In genomic region chr3:152305075-152305474, GRCh38 we compare ENCODE assay signal across 12 cellular contexts. TPM values are rescaled to one million over a fixed set of nuclear protein-coding genes. Genes with fewer than 3 reads are reported as not detected.
DNase-seq lines count a peak whose midpoint lies in the region; ATAC-seq, FAIRE-seq and TF ChIP-seq lines count a peak whose summit lies in the region.
"Had no signal": no experiment of that assay in that cellular context is flagged by ENCODE, and none has a peak within 500 bp of the region (broad histone marks: within the 10 kb centered on the region; RNA-seq: fewer than 3 reads in every experiment).

No MANE protein-coding gene starts in this region.

- H3K4me1 ChIP-seq in HepG2 (ENCODE audit: insufficient read depth, low read length) (peaks cover 90% of the 10 kb centered on the region), right lobe of liver (peaks cover 0 to 65% (median 20%) of the 10 kb centered on the region in 4 donors), vagina (peaks cover 99% of the 10 kb centered on the region)
- H3K4me1 ChIP-seq in effector memory CD4-positive, alpha-beta T cell (ENCODE audit: control insufficient read depth, insufficient read depth, low read length, poor library complexity, severe bottlenecking): peaks cover 67% of the 10 kb centered on the region

- peaks cover 68% of the 10 kb centered on the region for H3K4me1 Mint-ChIP-seq in activated T-helper 2 cell treated with anti-CD3 and anti-CD28 coated beads, Interferon-gamma antibody, Interleukin-2, Interleukin-4, amounts not matched to agents 10 μg/mL and 5 μg/mL and 100 μg/mL, durations not matched to agents 14 hours and 24 hours and 36 hours (ENCODE audit: low read depth)
- peaks cover 49% of the 10 kb centered on the region for H3K4me1 Mint-ChIP-seq in memory B cell

- H3K36me3 ChIP-seq in HepG2 (replicated peaks in 1 of 2; ENCODE audit: control insufficient read depth in 1 of 2, insufficient read depth in 2 of 2, low read length in 2 of 2): peaks cover under 1 to 1% of the 10 kb centered on the region in 2 experiments; a peak in 1 of 5 replicates
- no peaks in the 10 kb centered on the region for H3K36me3 ChIP-seq in right lobe of liver
- H3K36me3 ChIP-seq in vagina: no peaks in the 10 kb centered on the region
- H3K36me3 ChIP-seq in effector memory CD4-positive, alpha-beta T cell (ENCODE audit: control insufficient read depth, insufficient read depth, low read length): peaks cover 10% of the 10 kb centered on the region
- peaks cover 82% of the 10 kb centered on the region for H3K36me3 ChIP-seq in MG63
- H3K36me3 ChIP-seq: adrenal gland, BE2C had no signal

- POLR2A ChIA-PET in HepG2 (lab: Yijun Ruan, JAX): no interaction called here

- WGBS in HepG2 (ENCODE audit: low lambda C conversion rate): 85% methylated on average over 2 of the region's 2 CpGs
- 42% methylated on average over 2 of the region's 2 CpGs for WGBS in right lobe of liver (ENCODE audit: insufficient coverage, low coverage, low lambda C conversion rate, missing lambda C conversion rate)

- intact Hi-C loops in HepG2 (cut with micrococcal nuclease; ENCODE audit: unreplicated experiment): loop anchor here (10.0 kb wide), 1 partner anchor 140 kb away; no protein-coding TSS in a partner anchor
- intact Hi-C loops in right lobe of liver (cut with DNase I): no loop called here
- intact Hi-C loops in activated T-helper 2 cell treated with anti-CD3 and anti-CD28 coated beads, Interferon-gamma antibody, Interleukin-2, Interleukin-4, amounts not matched to agents 10 μg/mL and 5 μg/mL and 100 μg/mL, durations not matched to agents 14 hours and 24 hours and 36 hours (cut with micrococcal nuclease): no loop called here
- intact Hi-C loops in vagina (cut with DNase I): no loop called here

- TF ChIP-seq RAD21 in HepG2 (CRISPR knock-in tag; IDR thresholded peaks at IDR 0.05): no peak

- H3K27me3 Mint-ChIP-seq in activated T-helper 2 cell treated with anti-CD3 and anti-CD28 coated beads, Interferon-gamma antibody, Interleukin-2, Interleukin-4, amounts not matched to agents 10 μg/mL and 5 μg/mL and 100 μg/mL, durations not matched to agents 14 hours and 24 hours and 36 hours (ENCODE audit: low read depth): no peaks in the 10 kb centered on the region
- H3K27me3 Mint-ChIP-seq in memory B cell: no peaks in the 10 kb centered on the region

- peaks cover 49% of the 10 kb centered on the region for H3K36me3 Mint-ChIP-seq in activated T-helper 2 cell treated with anti-CD3 and anti-CD28 coated beads, Interferon-gamma antibody, Interleukin-2, Interleukin-4, amounts not matched to agents 10 μg/mL and 5 μg/mL and 100 μg/mL, durations not matched to agents 14 hours and 24 hours and 36 hours (ENCODE audit: low read depth)
- peaks cover 9% of the 10 kb centered on the region for H3K36me3 Mint-ChIP-seq in memory B cell

- BruUV-seq in HepG2 (replicated peaks; lab: Mats Ljungman, UMichigan): no TSS peak

- H3K9me3 Mint-ChIP-seq in activated T-helper 2 cell treated with anti-CD3 and anti-CD28 coated beads, Interferon-gamma antibody, Interleukin-2, Interleukin-4, amounts not matched to agents 10 μg/mL and 5 μg/mL and 100 μg/mL, durations not matched to agents 14 hours and 24 hours and 36 hours: no peaks in the 10 kb centered on the region
- H3K9me3 Mint-ChIP-seq in memory B cell: no peaks in the 10 kb centered on the region

- H3K27ac Mint-ChIP-seq in activated T-helper 2 cell treated with anti-CD3 and anti-CD28 coated beads, Interferon-gamma antibody, Interleukin-2, Interleukin-4, amounts not matched to agents 10 μg/mL and 5 μg/mL and 100 μg/mL, durations not matched to agents 14 hours and 24 hours and 36 hours: peak overlapping the region; percentile 16
- peak overlapping the region; percentile 88 for H3K27ac Mint-ChIP-seq in memory B cell

- no peak overlapping the region for H3K4me3 Mint-ChIP-seq in activated T-helper 2 cell treated with anti-CD3 and anti-CD28 coated beads, Interferon-gamma antibody, Interleukin-2, Interleukin-4, amounts not matched to agents 10 μg/mL and 5 μg/mL and 100 μg/mL, durations not matched to agents 14 hours and 24 hours and 36 hours (ENCODE audit: low read depth)
- H3K4me3 Mint-ChIP-seq in memory B cell: no peak overlapping the region

- TF ChIP-seq POLR2A in HepG2 (IDR thresholded peaks at IDR 0.05; ENCODE audit: insufficient read depth in 1 of 2, low read depth in 2 of 2, low read length in 2 of 2) (no peak), right lobe of liver (IDR thresholded peaks at IDR 0.05) (no peak), vagina (IDR thresholded peaks at IDR 0.05) (no peak)

- H3K27me3 ChIP-seq in HepG2 (ENCODE audit: control insufficient read depth in 1 of 2, insufficient read depth in 2 of 2, low read length in 2 of 2): no peaks in the 10 kb centered on the region
- no peaks in the 10 kb centered on the region for H3K27me3 ChIP-seq in right lobe of liver
- H3K27me3 ChIP-seq in vagina: no peaks in the 10 kb centered on the region
- no peaks in the 10 kb centered on the region for H3K27me3 ChIP-seq in effector memory CD4-positive, alpha-beta T cell (replicated peaks; ENCODE audit: control insufficient read depth, insufficient read depth, low read length, poor library complexity, severe bottlenecking)
- no peaks in the 10 kb centered on the region for H3K27me3 ChIP-seq in MG63
- H3K27me3 ChIP-seq: adrenal gland, BE2C had no signal

- no peak for FAIRE-seq in HepG2 (lab: Jason Lieb, UNC)

- in situ Hi-C loops in HepG2 (cut with HindIII; ENCODE audit: extremely low pct_ligation_motif_present, low pct_unique_long_range_greater_than_20kb): no loop called here

- ATAC-seq in HepG2 (no peak), right lobe of liver (no peak), memory B cell (ENCODE audit: low read depth) (no peak)

- TF ChIP-seq CTCF in HepG2 (CRISPR knock-in tag; IDR thresholded peaks at IDR 0.05) (no peak), right lobe of liver (IDR thresholded peaks at IDR 0.05) (no peak), vagina (IDR thresholded peaks at IDR 0.05) (no peak)

- H3K79me2 ChIP-seq in HepG2 (ENCODE audit: insufficient read depth, low read length): peaks cover 85% of the 10 kb centered on the region

- H3K27ac ChIP-seq in HepG2 (ENCODE audit: extremely low read length, insufficient read depth, low read length): peak overlapping the region; percentile 19
- H3K27ac ChIP-seq in right lobe of liver: peak overlapping the region in 1 of 3 donors; percentile 89
- H3K27ac ChIP-seq in vagina: peak overlapping the region; percentile 64
- no peak overlapping the region for H3K27ac ChIP-seq in effector memory CD4-positive, alpha-beta T cell (ENCODE audit: insufficient read depth, low read length, poor library complexity, severe bottlenecking)
- H3K27ac ChIP-seq: adrenal gland had no signal

- H3K4me3 ChIP-seq in HepG2 (replicated peaks in 1 of 3; ENCODE audit: insufficient read depth in 1 of 3, low read depth in 2 of 3, low read length in 3 of 3): no peak overlapping the region
- H3K4me3 ChIP-seq in right lobe of liver: no peak overlapping the region
- H3K4me3 ChIP-seq in vagina: no peak overlapping the region
- no peak overlapping the region for H3K4me3 ChIP-seq in effector memory CD4-positive, alpha-beta T cell (ENCODE audit: insufficient read depth, low read depth, low read length, poor library complexity, severe bottlenecking)
- no peak overlapping the region for H3K4me3 ChIP-seq in MG63
- H3K4me3 ChIP-seq: adrenal gland had no signal

- no peak for DNase-seq in HepG2 (ENCODE audit: low spot score)
- DNase-seq in right lobe of liver: no peak
- no peak for DNase-seq in activated T-helper 2 cell treated with anti-CD3 and anti-CD28 coated beads, Interferon-gamma antibody, Interleukin-2, Interleukin-4, amounts not matched to agents 10 μg/mL and 5 μg/mL and 100 μg/mL, durations not matched to agents 14 hours and 24 hours and 36 hours (ENCODE audit: low spot score)
- no peak for DNase-seq in memory B cell (ENCODE audit: low spot score in 2 of 2)
- no peak for DNase-seq in vagina (ENCODE audit: extremely low spot score in 2 of 2)
- no peak for DNase-seq in effector memory CD4-positive, alpha-beta T cell
- no peak for DNase-seq in LoVo (ENCODE audit: low spot score)
- DNase-seq in MG63: no peak
- DNase-seq: activated CD4-positive, alpha-beta T cell treated with anti-CD3 and anti-CD28 coated beads, Interleukin-2, amount 50 U/mL, for 4 hours; adrenal gland; BE2C; NCI-H1105 treated with DMSO at 0.1 percent for 48 hours had no signal

- no peak overlapping the region for H2AFZ ChIP-seq in HepG2 (ENCODE audit: low read length)

- H3K9ac ChIP-seq in HepG2 (ENCODE audit: insufficient read depth, low read depth, low read length): no peak overlapping the region

- no peaks in the 10 kb centered on the region for H3K9me3 ChIP-seq in HepG2 (ENCODE audit: low read length)
- no peaks in the 10 kb centered on the region for H3K9me3 ChIP-seq in right lobe of liver
- H3K9me3 ChIP-seq in vagina: no peaks in the 10 kb centered on the region
- H3K9me3 ChIP-seq in effector memory CD4-positive, alpha-beta T cell (ENCODE audit: control insufficient read depth, low read length): no peaks in the 10 kb centered on the region
- no peaks in the 10 kb centered on the region for H3K9me3 ChIP-seq in MG63
- H3K9me3 ChIP-seq: adrenal gland, BE2C had no signal

- TF ChIP-seq EP300 in HepG2 (IDR thresholded peaks at IDR 0.05; ENCODE audit: low read depth in 2 of 2, low read length in 2 of 2) (no peak), HepG2 (CRISPR knock-in tag; IDR thresholded peaks at IDR 0.05; ENCODE audit: borderline replicate concordance) (no peak)

- no peak overlapping the region for H3K4me2 ChIP-seq in HepG2 (ENCODE audit: low read depth, low read length)

- H4K20me1 ChIP-seq in HepG2 (ENCODE audit: insufficient read depth, low read length): no peaks in the 10 kb centered on the region

- CTCF ChIA-PET in HepG2 (lab: Yijun Ruan, JAX; ENCODE audit: low intra/inter-chr PET ratio, low total read pairs): no interaction called here

RNA-seq across cellular contexts. Expression of gene MBNL1, which starts 36.3 kb away (rescaled TPM):
- 55.4 TPM in 2 replicates for total RNA-seq in HepG2 (2016; rRNA removed; fragmentation: Illumina TruSeq; extraction: Trizol)
- 8.2 and 11.3 TPM in 2 replicates for total RNA-seq in HepG2 (2016; cell fraction: cytosol; rRNA removed; fragmentation: Illumina TruSeq; extraction: Trizol; ENCODE audit: low read depth)
- total RNA-seq in HepG2 (2016; cell fraction: insoluble cytoplasmic fraction; rRNA removed; fragmentation: Illumina TruSeq; extraction: Trizol): 50.3 and 56.4 TPM in 2 replicates
- total RNA-seq in HepG2 (2016; cell fraction: membrane; rRNA removed; fragmentation: Illumina TruSeq; extraction: Trizol): 19.1 and 21.6 TPM in 2 replicates
- 106 and 117 TPM in 2 replicates for total RNA-seq in HepG2 (2016; cell fraction: nucleus; rRNA removed; fragmentation: Illumina TruSeq; extraction: Trizol)
- 19.3 and 27.1 TPM in 2 replicates for polyA plus RNA-seq in HepG2 (2011; rRNA removed)
- 23.1 and 24.2 TPM in 2 replicates for polyA plus RNA-seq in HepG2 (2011; cell fraction: cytosol; rRNA removed)
- polyA plus RNA-seq in HepG2 (2011; cell fraction: nucleus; rRNA removed): 28.6 and 31.4 TPM in 2 replicates
- polyA plus RNA-seq in HepG2 (2012): 16.4 and 17.7 TPM in 2 replicates
- polyA plus RNA-seq in HepG2 (2016; cell fraction: cytosol; fragmentation: Illumina TruSeq; extraction: Trizol; ENCODE audit: low read depth): 1.4 and 1.5 TPM in 2 replicates
- 35.7 and 36.6 TPM in 2 replicates for polyA plus RNA-seq in HepG2 (2016; cell fraction: insoluble cytoplasmic fraction; fragmentation: Illumina TruSeq; extraction: Trizol; ENCODE audit: low read depth)
- 6.8 TPM in 2 replicates for polyA plus RNA-seq in HepG2 (2016; cell fraction: membrane; fragmentation: Illumina TruSeq; extraction: Trizol; ENCODE audit: low read depth)
- 41.8 and 44.0 TPM in 2 replicates for polyA plus RNA-seq in HepG2 (2016; cell fraction: nucleus; fragmentation: Illumina TruSeq; extraction: Trizol; ENCODE audit: insufficient read depth, low read depth)
- 130 and 203 TPM in 2 replicates for polyA minus RNA-seq in HepG2 (2011; rRNA and poly(A)+ RNA removed; ENCODE audit: low replicate concordance)
- polyA minus RNA-seq in HepG2 (2011; cell fraction: cytosol; rRNA and poly(A)+ RNA removed): 59.9 and 63.4 TPM in 2 replicates
- 167 and 169 TPM in 2 replicates for polyA minus RNA-seq in HepG2 (2011; cell fraction: nucleus; rRNA and poly(A)+ RNA removed)
- 10 to 100 TPM; 49.9 to 89.6 (median 63.2) TPM for total RNA-seq in right lobe of liver
- 230 and 244 TPM in 2 replicates for total RNA-seq in activated T-helper 2 cell treated with anti-CD3 and anti-CD28 coated beads, Interferon-gamma antibody, Interleukin-2, Interleukin-4, amounts not matched to agents 10 μg/mL and 5 μg/mL and 100 μg/mL, durations not matched to agents 14 hours and 24 hours and 36 hours
- 311 TPM for total RNA-seq in vagina
- total RNA-seq in MG63 (2014; rRNA removed; shearing (Covaris generic); ENCODE audit: low replicate concordance): 171 and 176 TPM in 2 replicates
